Comparison of ENCODE assay signal across 11 cellular contexts in the genomic region with DNA sequence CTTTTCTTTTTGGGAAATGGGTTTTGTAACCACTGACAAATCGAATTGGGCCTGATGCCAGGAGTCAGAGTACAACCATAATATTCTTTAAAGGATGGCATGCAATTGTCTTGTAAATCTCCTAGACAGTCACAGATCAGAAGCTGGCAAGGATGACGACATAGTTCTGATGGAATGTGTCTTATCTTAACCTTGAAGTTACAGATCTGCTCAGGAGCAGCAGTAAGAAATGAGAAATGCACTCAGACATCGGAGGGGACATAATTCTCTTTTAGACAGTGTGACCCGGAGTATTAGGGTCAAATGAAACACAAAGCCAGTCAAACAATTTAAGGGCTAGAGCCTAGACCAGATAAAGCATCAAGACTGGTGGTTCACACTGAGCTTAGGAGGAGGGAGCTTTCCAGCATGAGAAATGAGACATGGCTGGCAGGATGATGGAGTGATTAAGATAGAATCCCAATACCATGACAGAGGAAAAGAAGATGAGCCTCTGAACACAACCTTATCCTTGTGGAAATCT. TPM values are rescaled to one million over a fixed set of nuclear protein-coding genes. Genes with fewer than 3 reads are reported as not detected.
A peak's percentile ranks its signal among the peaks of the same experiment; 100 is the strongest.
DNase-seq lines count a peak whose midpoint lies in the region; ATAC-seq, FAIRE-seq and TF ChIP-seq lines count a peak whose summit lies in the region.
"Had no signal": no experiment of that assay in that cellular context is flagged by ENCODE, and none has a peak within 500 bp of the region (broad histone marks: within the 10 kb centered on the region; RNA-seq: fewer than 3 reads in every experiment).

No MANE protein-coding gene starts in this region.

- peak; percentile 93 for DNase-seq in NCI-H226
- no peak for DNase-seq in GM19239 (ENCODE audit: insufficient read length, low spot score)
- DNase-seq in middle frontal gyrus (ENCODE audit: extremely low spot score, low spot score): no peak
- no peak for DNase-seq in NCI-H2081 treated with DMSO at 0.1 percent for 48 hours (lab: John Stamatoyannopoulos, UW)
- DNase-seq: NCI-H526, stomach had no signal

- H3K9ac ChIP-seq in ES-I3 (ENCODE audit: low read depth, low read length): 0 out of 2 replicates have a peak overlapping the region, but pooled peaks have one; percentile 16

- peaks cover 77% of the 10 kb centered on the region for H3K4me1 Mint-ChIP-seq in nephron

- 79 to 80% methylated on average over 4 of the region's 4 CpGs for WGBS in ectodermal cell, 2 experiments

- no peaks in the 10 kb centered on the region for H3K27me3 ChIP-seq in ectodermal cell (ENCODE audit: control insufficient read depth, insufficient read depth, low read length, poor library complexity, severe bottlenecking)
- H3K27me3 ChIP-seq: stomach had no signal

- peak overlapping the region; percentile 33 to 51 (median 35) for H3K4me3 Mint-ChIP-seq in nephron

- no peak for TF ChIP-seq CTCF in nephron (IDR thresholded peaks at IDR 0.05; ENCODE audit: unreplicated experiment in 3 of 3)

- H3K4me1 ChIP-seq in ES-I3 (ENCODE audit: insufficient read depth, low read length): peaks cover 35% of the 10 kb centered on the region
- peaks cover 46% of the 10 kb centered on the region for H3K4me1 ChIP-seq in ectodermal cell (ENCODE audit: control insufficient read depth, insufficient read depth, low read length)

- H3K9me3 Mint-ChIP-seq in nephron: no peaks in the 10 kb centered on the region

- no peak for FAIRE-seq in GM19239 (lab: Jason Lieb, UNC)
- FAIRE-seq: endometrium had no signal

- peaks cover 11% of the 10 kb centered on the region for H3K36me3 Mint-ChIP-seq in nephron (ENCODE audit: low read depth)

- H3K9me3 ChIP-seq in ES-I3 (ENCODE audit: control insufficient read depth, insufficient read depth, low read length) (no peaks in the 10 kb centered on the region), ectodermal cell (ENCODE audit: control insufficient read depth, low read length) (no peaks in the 10 kb centered on the region)
- H3K9me3 ChIP-seq: stomach had no signal

- H3K4me3 ChIP-seq in ectodermal cell (ENCODE audit: insufficient read depth, low read depth, low read length): no peak overlapping the region
- H3K4me3 ChIP-seq: stomach had no signal

- H3K27ac ChIP-seq in ectodermal cell (ENCODE audit: insufficient read depth, low read depth, low read length, poor library complexity, severe bottlenecking): peak overlapping the region; percentile 65
- H3K27ac ChIP-seq: stomach had no signal

- peaks cover 4% of the 10 kb centered on the region; the same call in 1 of the 2 replicates for H3K36me3 ChIP-seq in ES-I3 (ENCODE audit: insufficient read depth, low read length)
- peaks cover under 1% of the 10 kb centered on the region for H3K36me3 ChIP-seq in ectodermal cell (ENCODE audit: control insufficient read depth, insufficient read depth, low read length)

- ATAC-seq in HG03045 (IDR thresholded peaks at IDR 0.05; ENCODE audit: unreplicated experiment): no peak

- peak overlapping the region; percentile 97 to 100 (median 97) for H3K27ac Mint-ChIP-seq in nephron

- no peaks in the 10 kb centered on the region for H3K27me3 Mint-ChIP-seq in nephron (ENCODE audit: low read depth)

RNA-seq across cellular contexts. Expression of gene CBX5, which starts 17.5 kb away (rescaled TPM):
- 223 TPM for polyA plus RNA-seq in ectodermal cell (2013, experiment 1 of 4)
- polyA plus RNA-seq in ectodermal cell (2013, experiment 2 of 4): 250 TPM
- polyA plus RNA-seq in ectodermal cell (2013, experiment 3 of 4): 108 TPM
- 124 TPM for polyA plus RNA-seq in ectodermal cell (2013, experiment 4 of 4)

RNA-seq across cellular contexts. Expression of gene HNRNPA1, which starts 18.1 kb away (rescaled TPM):
- polyA plus RNA-seq in ectodermal cell (2013, experiment 1 of 4): 5,033 TPM
- 4,767 TPM for polyA plus RNA-seq in ectodermal cell (2013, experiment 2 of 4)
- 3,463 TPM for polyA plus RNA-seq in ectodermal cell (2013, experiment 3 of 4)
- 4,008 TPM for polyA plus RNA-seq in ectodermal cell (2013, experiment 4 of 4)

RNA-seq across cellular contexts. Expression of gene NFE2, which starts 38.4 kb away (rescaled TPM):
- polyA plus RNA-seq in ectodermal cell (2013, experiment 1 of 4): 5.7 TPM
- polyA plus RNA-seq in ectodermal cell (2013, experiment 2 of 4): 5.6 TPM
- 3.6 TPM for polyA plus RNA-seq in ectodermal cell (2013, experiment 3 of 4)
- polyA plus RNA-seq in ectodermal cell (2013, experiment 4 of 4): 4.4 TPM
